In genomic region chr5:174636081-174636480, GRCh38 we compare ENCODE assay signal across 25 cellular contexts.
A peak's percentile ranks its signal among the peaks of the same experiment; 100 is the strongest.
DNase-seq lines count a peak whose midpoint lies in the region; ATAC-seq and TF ChIP-seq lines count a peak whose summit lies in the region.
"Had no signal": no experiment of that assay in that cellular context is flagged by ENCODE, and none has a peak within 500 bp of the region (broad histone marks: within the 10 kb centered on the region; RNA-seq: fewer than 3 reads in every experiment).

No MANE protein-coding gene starts in this region.

- CTCF ChIA-PET in MCF 10A (lab: Yijun Ruan, JAX), result interaction anchor here (0.6 to 0.9 kb wide), 2 partner anchors 300 to 1082 kb away, joined by 3 to 6 read pairs; no protein-coding TSS in a partner anchor

- TF ChIP-seq POLR2A in breast epithelium (IDR thresholded peaks at IDR 0.05), result no peak
- no peak for TF ChIP-seq POLR2A in uterus (IDR thresholded peaks at IDR 0.05)

- H3K4me1 ChIP-seq in breast epithelium, result no peaks in the 10 kb centered on the region
- H3K4me1 ChIP-seq in RWPE2 (ENCODE audit: insufficient read depth, poor library complexity, severe bottlenecking), result no peaks in the 10 kb centered on the region
- H3K4me1 ChIP-seq in parathyroid adenoma, result peaks cover 3% of the 10 kb centered on the region
- H3K4me1 ChIP-seq in uterus, result no peaks in the 10 kb centered on the region
- H3K4me1 ChIP-seq: BLaER1 had no signal

- H3K4me2 ChIP-seq in parathyroid adenoma (ENCODE audit: low read length), result no peak overlapping the region
- H3K4me2 ChIP-seq: BLaER1, KMS-11, PC-9 had no signal

- 0 out of 3 replicates have a peak, but pooled peaks have one; percentile 35 for ATAC-seq in RWPE2 (ENCODE audit: low read depth)
- no peak for ATAC-seq in GM21381 (IDR thresholded peaks at IDR 0.05; ENCODE audit: unreplicated experiment)
- ATAC-seq: HCT116 had no signal

- H3K4me1 Mint-ChIP-seq in MCF 10A (ENCODE audit: insufficient read depth, unreplicated experiment), result no peaks in the 10 kb centered on the region
- H3K4me1 Mint-ChIP-seq: IgD-negative memory B cell had no signal

- POLR2A ChIA-PET in MCF 10A (lab: Yijun Ruan, JAX), result no interaction called here

- TF ChIP-seq CTCF in breast epithelium (IDR thresholded peaks at IDR 0.05), result no peak
- TF ChIP-seq CTCF in MCF 10A (IDR thresholded peaks at IDR 0.05; ENCODE audit: unreplicated experiment), result no peak
- TF ChIP-seq CTCF in RWPE2 (IDR thresholded peaks at IDR 0.05; ENCODE audit: poor library complexity, severe bottlenecking), result no peak
- no peak for TF ChIP-seq CTCF in parathyroid adenoma (IDR thresholded peaks at IDR 0.05)
- TF ChIP-seq CTCF in uterus (IDR thresholded peaks at IDR 0.05), result no peak

- no peak overlapping the region for H3K4me3 ChIP-seq in breast epithelium
- no peak overlapping the region for H3K4me3 ChIP-seq in RWPE2 (ENCODE audit: severe bottlenecking)
- H3K4me3 ChIP-seq in parathyroid adenoma (ENCODE audit: low read depth, low read length), result no peak overlapping the region
- no peak overlapping the region for H3K4me3 ChIP-seq in uterus
- H3K4me3 ChIP-seq: BLaER1, PC-9, SK-N-MC had no signal

- H3K79me2 ChIP-seq in parathyroid adenoma, result no peaks in the 10 kb centered on the region

- H3K9ac ChIP-seq in parathyroid adenoma, result no peak overlapping the region
- H3K9ac ChIP-seq: BLaER1, KMS-11 had no signal

- H3K27me3 ChIP-seq in breast epithelium, result peaks cover 0 to 3% of the 10 kb centered on the region in 2 donors
- H3K27me3 ChIP-seq in RWPE2 (ENCODE audit: insufficient read depth, poor library complexity, severe bottlenecking), result no peaks in the 10 kb centered on the region
- no peaks in the 10 kb centered on the region for H3K27me3 ChIP-seq in parathyroid adenoma (ENCODE audit: control insufficient read depth, insufficient read depth, low read length)
- H3K27me3 ChIP-seq in uterus, result no peaks in the 10 kb centered on the region
- H3K27me3 ChIP-seq: BLaER1 had no signal

- peak overlapping the region; percentile 69 for H2AFZ ChIP-seq in parathyroid adenoma
- H2AFZ ChIP-seq: PC-9 had no signal

- no peaks in the 10 kb centered on the region for H3K9me3 Mint-ChIP-seq in MCF 10A (ENCODE audit: unreplicated experiment)
- H3K9me3 Mint-ChIP-seq: CD4-positive, alpha-beta T cell had no signal

- DNase-seq in breast epithelium (ENCODE audit: low spot score in 2 of 2), result no peak
- no peak for DNase-seq in MCF 10A (ENCODE audit: unreplicated experiment)
- no peak for DNase-seq in RWPE2 (ENCODE audit: low spot score)
- no peak for DNase-seq in uterus
- DNase-seq in DMS53 (lab: John Stamatoyannopoulos, UW), result no peak
- DNase-seq: CD4-positive, alpha-beta T cell; DMS79; EL; GF-D8; NCI-H1105; NCI-H1436 treated with DMSO at 0.1 percent for 48 hours; NCI-H187 treated with DMSO at 0.1 percent for 48 hours; NCI-H2107; NCI-H524; NCI-H774; SHP77 had no signal

- no peak overlapping the region for H3K4me3 Mint-ChIP-seq in MCF 10A (ENCODE audit: unreplicated experiment)
- H3K4me3 Mint-ChIP-seq: CD4-positive, alpha-beta T cell; IgD-negative memory B cell had no signal

- no peaks in the 10 kb centered on the region for H3K36me3 Mint-ChIP-seq in MCF 10A (ENCODE audit: insufficient read depth, unreplicated experiment)
- H3K36me3 Mint-ChIP-seq: IgD-negative memory B cell had no signal

- H3K27me3 Mint-ChIP-seq in MCF 10A (ENCODE audit: insufficient read depth, unreplicated experiment), result no peaks in the 10 kb centered on the region
- H3K27me3 Mint-ChIP-seq: CD4-positive, alpha-beta T cell; IgD-negative memory B cell had no signal

- no peaks in the 10 kb centered on the region for H3K36me3 ChIP-seq in breast epithelium
- H3K36me3 ChIP-seq in RWPE2 (ENCODE audit: low read depth), result no peaks in the 10 kb centered on the region
- no peaks in the 10 kb centered on the region for H3K36me3 ChIP-seq in parathyroid adenoma (ENCODE audit: control insufficient read depth, insufficient read depth, low read length)
- H3K36me3 ChIP-seq in uterus, result no peaks in the 10 kb centered on the region
- H3K36me3 ChIP-seq: BLaER1 had no signal

- intact Hi-C loops in breast epithelium (cut with DNase I; ENCODE audit: low total_unique reads), result no loop called here
- intact Hi-C loops in MCF 10A (cut with micrococcal nuclease), result no loop called here
- intact Hi-C loops in uterus (cut with DNase I; ENCODE audit: low total_unique reads), result no loop called here

- no peaks in the 10 kb centered on the region for H3K9me3 ChIP-seq in breast epithelium
- H3K9me3 ChIP-seq in RWPE2 (ENCODE audit: severe bottlenecking), result no peaks in the 10 kb centered on the region
- H3K9me3 ChIP-seq in parathyroid adenoma (ENCODE audit: control insufficient read depth, low read length), result no peaks in the 10 kb centered on the region
- H3K9me3 ChIP-seq in uterus, result no peaks in the 10 kb centered on the region
- H3K9me3 ChIP-seq: BLaER1 had no signal

- no peak overlapping the region for H3K27ac Mint-ChIP-seq in MCF 10A (ENCODE audit: low read depth, unreplicated experiment)
- H3K27ac Mint-ChIP-seq: CD4-positive, alpha-beta T cell; IgD-negative memory B cell had no signal

- H3K27ac ChIP-seq in breast epithelium, result peak overlapping the region; percentile 6 to 10
- H3K27ac ChIP-seq in RWPE2 (ENCODE audit: poor library complexity, severe bottlenecking), result no peak overlapping the region
- H3K27ac ChIP-seq in parathyroid adenoma, result peak overlapping the region; percentile 8
- no peak overlapping the region for H3K27ac ChIP-seq in uterus
- H3K27ac ChIP-seq: BLaER1, HL-60, KMS-11, PC-9, SK-N-MC had no signal

- BruUV-seq in MCF 10A (replicated peaks; lab: Mats Ljungman, UMichigan), result no TSS peak

Comparison
In these comparisons a context has a peak if more than half of its experiments do, and no peak if none do; other contexts are left out.
1. H3K27ac ChIP-seq: peak in breast epithelium (2 of 2) and parathyroid adenoma (single experiment); none in RWPE2 (single experiment) and uterus (0 of 2).